Comparison of ENCODE assay signal across 28 cellular contexts in the genomic region with DNA sequence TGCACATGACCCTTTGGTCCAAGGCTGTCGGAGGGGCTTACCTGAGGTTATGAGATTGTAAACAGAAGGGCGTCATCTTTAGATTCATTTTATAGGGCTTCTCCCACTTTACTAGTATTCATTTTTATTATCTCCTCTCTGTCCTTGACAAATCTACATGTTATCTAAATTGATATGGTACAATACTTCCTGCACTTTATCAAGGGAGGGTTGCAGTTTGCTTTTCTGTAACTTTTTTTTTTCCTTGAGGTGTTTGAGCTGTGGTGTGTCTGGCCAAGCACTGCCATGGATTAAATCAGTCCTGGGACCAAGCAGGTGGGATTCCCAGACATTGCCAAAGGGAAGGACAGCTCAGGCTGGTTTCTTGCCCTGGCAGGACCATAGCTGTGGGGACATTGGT. TPM values are rescaled to one million over a fixed set of nuclear protein-coding genes. Genes with fewer than 3 reads are reported as not detected.
"Had no signal": no experiment of that assay in that cellular context is flagged by ENCODE, and none has a peak within 500 bp of the region (broad histone marks: within the 10 kb centered on the region; RNA-seq: fewer than 3 reads in every experiment).

No MANE protein-coding gene starts in this region.

- H3K79me2 ChIP-seq: parathyroid adenoma had no signal

- H3K9me3 ChIP-seq: ovary, psoas muscle, right lobe of liver, sigmoid colon, suprapubic skin, tibial artery, transverse colon, upper lobe of right lung, uterus had no signal

- H3K4me1 ChIP-seq: parathyroid adenoma, psoas muscle, right lobe of liver, sigmoid colon, spleen, suprapubic skin, testis, tibial artery, transverse colon, upper lobe of right lung, uterus had no signal

- H3K36me3 ChIP-seq: neural progenitor cell, ovary, right lobe of liver, sigmoid colon, spleen, suprapubic skin, tibial artery, transverse colon, upper lobe of right lung, uterus had no signal

- H3K27me3 ChIP-seq: neural progenitor cell, ovary, sigmoid colon, suprapubic skin, testis, tibial artery, transverse colon, upper lobe of right lung, uterus had no signal

- H3K4me3 ChIP-seq: neural progenitor cell, ovary, psoas muscle, right lobe of liver, sigmoid colon, smooth muscle cell, spleen, suprapubic skin, testis, tibial artery, transverse colon, upper lobe of right lung, uterus had no signal

- H3K4me2 ChIP-seq: neural progenitor cell, smooth muscle cell had no signal

- H3K9ac ChIP-seq: neural progenitor cell, parathyroid adenoma had no signal

- H2AFZ ChIP-seq: neural progenitor cell, parathyroid adenoma had no signal

- ATAC-seq: natural killer cell; psoas muscle; right cardiac atrium; right lobe of liver; stimulated activated memory B cell treated with anti-CD40 and anti-IgM and Interleukin-4, amounts not matched to agents 10 μg/mL and 1 μg/mL and 100 μg/mL, for 72 hours; stimulated activated naive CD8-positive, alpha-beta T cell treated with anti-CD3 and anti-CD28 coated beads, Interleukin-15, amount 100 ng/mL, for 72 hours; stimulated activated naive CD8-positive, alpha-beta T cell treated with anti-CD3 and anti-CD28 coated beads, Interleukin-15, Interleukin-2, amounts not matched to agents 100 U/mL and 50 U/mL, for 24 hours; upper lobe of right lung had no signal

- DNase-seq: natural killer cell; occipital lobe; ovary; posterior cingulate gyrus; psoas muscle; right cardiac atrium; right lobe of liver; sigmoid colon; spleen; stimulated activated CD4-positive, alpha-beta T cell treated with anti-CD3 and anti-CD28 coated beads, Interleukin-12 subunit alpha, Interleukin-12 subunit beta, amount 100 ng/mL, for 4 hours; stimulated activated CD4-positive, alpha-beta T cell treated with anti-CD3 and anti-CD28 coated beads, Interleukin-1b, Interleukin-23, amount 100 ng/mL, for 48 hours; stimulated activated CD4-positive, alpha-beta T cell treated with anti-CD3 and anti-CD28 coated beads, Interleukin-4, amount 100 ng/mL, for 1 hour; stimulated activated CD4-positive, alpha-beta T cell treated with anti-CD3 and anti-CD28 coated beads, Interleukin-4, amount 100 ng/mL, for 4 hours; stimulated activated CD8-positive, alpha-beta memory T cell treated with anti-CD3 and anti-CD28 coated beads, Interleukin-4, amount 100 ng/mL, for 48 hours; stimulated activated naive CD4-positive, alpha-beta T cell; stimulated activated naive CD8-positive, alpha-beta T cell treated with anti-CD3 and anti-CD28 coated beads, Interleukin-15, amount 100 ng/mL, for 72 hours; stimulated activated naive CD8-positive, alpha-beta T cell treated with anti-CD3 and anti-CD28 coated beads, Interleukin-15, Interleukin-2, amounts not matched to agents 100 U/mL and 50 U/mL, for 24 hours; substantia nigra; testis; tibial artery; transverse colon; upper lobe of right lung; uterus had no signal

- H3K27ac ChIP-seq: neural progenitor cell, ovary, parathyroid adenoma, psoas muscle, right lobe of liver, sigmoid colon, spleen, suprapubic skin, testis, tibial artery, transverse colon, upper lobe of right lung, uterus had no signal

RNA-seq across cellular contexts. Expression of gene B3GALT5, which starts 32.0 kb away (rescaled TPM):
- total RNA-seq: upper lobe of right lung had no signal
